Comparison of ENCODE assay signal across 8 cellular contexts in genomic region chr3:52001443-52001974, GRCh38. TPM values are rescaled to one million over a fixed set of nuclear protein-coding genes. Genes with fewer than 3 reads are reported as not detected.
DNase-seq lines count a peak whose midpoint lies in the region; ATAC-seq, FAIRE-seq and TF ChIP-seq lines count a peak whose summit lies in the region.

No MANE protein-coding gene starts in this region.

- ATAC-seq in HG02678 (IDR thresholded peaks at IDR 0.05; ENCODE audit: unreplicated experiment), result peak; percentile 82
- ATAC-seq in HG03025 (IDR thresholded peaks at IDR 0.05; ENCODE audit: low FRiP score, unreplicated experiment), result no peak

- no peak overlapping the region for H3K27ac Mint-ChIP-seq in MCF 10A (ENCODE audit: low read depth, unreplicated experiment)

- no peaks in the 10 kb centered on the region for H3K27me3 Mint-ChIP-seq in MCF 10A (ENCODE audit: insufficient read depth, unreplicated experiment)

- FAIRE-seq in kidney (lab: Jason Lieb, UNC), result no peak

- peak; percentile 98 for TF ChIP-seq CTCF in GM12874 (IDR thresholded peaks at IDR 0.05; ENCODE audit: insufficient read depth, low read depth, low read length)
- peak; percentile 83 for TF ChIP-seq CTCF in WI38 (IDR thresholded peaks at IDR 0.05; ENCODE audit: low read depth, low read length)
- peak; percentile 97 for TF ChIP-seq CTCF in MCF 10A (IDR thresholded peaks at IDR 0.05; ENCODE audit: unreplicated experiment)
- TF ChIP-seq CTCF in kidney (IDR thresholded peaks at IDR 0.05; ENCODE audit: borderline replicate concordance, extremely low read depth, insufficient read depth), result peak; percentile 93

- no peak overlapping the region for H3K27ac ChIP-seq in kidney (ENCODE audit: low read depth in 2 of 2, low read length in 2 of 2)

- intact Hi-C loops in MCF 10A (cut with micrococcal nuclease) (loop anchor here (1.0 to 10.0 kb wide), 5 partner anchors 52 to 336 kb away; no protein-coding TSS in a partner anchor), kidney (cut with DNase I) (loop anchor here (5.0 kb wide), 2 partner anchors 121 to 141 kb away; no protein-coding TSS in a partner anchor)

- POLR2A ChIA-PET in MCF 10A (lab: Yijun Ruan, JAX), result interaction anchor here (0.6 to 4.9 kb wide), 4 partner anchors 52 to 338 kb away, joined by 3 to 34 read pairs (median 6); partner anchors contain the start of gene DUSP7

- BruUV-seq in MCF 10A (replicated peaks; lab: Mats Ljungman, UMichigan), result no TSS peak

- CTCF ChIA-PET in MCF 10A (lab: Yijun Ruan, JAX), result interaction anchor here (0.6 to 8.6 kb wide), 48 partner anchors 10 to 1751 kb away, joined by 3 to 230 read pairs (median 5); partner anchors contain the start of genes ACY1, DUSP7 and TLR9

- DNase-seq in NCI-H2081 (lab: John Stamatoyannopoulos, UW), result peak; percentile 67 to 70
- peak; percentile 77 for DNase-seq in MCF 10A (ENCODE audit: unreplicated experiment)
- peak; percentile 90 for DNase-seq in kidney
- DNase-seq in stimulated activated CD4-positive, alpha-beta T cell treated with anti-CD3 and anti-CD28 coated beads, Interleukin-2, amount 100 ng/mL, for 4 hours (ENCODE audit: low read depth), result peak; percentile 68

- H3K36me3 ChIP-seq in kidney (ENCODE audit: control insufficient read depth in 1 of 2, insufficient read depth in 2 of 2, low read length in 2 of 2), result no peaks in the 10 kb centered on the region

- H3K9me3 ChIP-seq in kidney (ENCODE audit: control insufficient read depth in 1 of 2, low read length in 2 of 2), result no peaks in the 10 kb centered on the region

- peaks cover 8% of the 10 kb centered on the region for H3K4me1 Mint-ChIP-seq in MCF 10A (ENCODE audit: insufficient read depth, unreplicated experiment)

- H3K36me3 Mint-ChIP-seq in MCF 10A (ENCODE audit: insufficient read depth, unreplicated experiment), result no peaks in the 10 kb centered on the region

- H3K9ac ChIP-seq in kidney (ENCODE audit: low read length in 2 of 2), result peak overlapping the region in 1 of 2 donors; percentile 26

- H3K9me3 Mint-ChIP-seq in MCF 10A (ENCODE audit: unreplicated experiment), result no peaks in the 10 kb centered on the region

- no peak overlapping the region for H3K4me3 Mint-ChIP-seq in MCF 10A (ENCODE audit: unreplicated experiment)

- H3K4me3 ChIP-seq in WI38 (ENCODE audit: low read depth, low read length) (no peak overlapping the region), kidney (ENCODE audit: low read length in 2 of 2) (no peak overlapping the region)

- H3K4me1 ChIP-seq in kidney (ENCODE audit: control insufficient read depth in 1 of 2, insufficient read depth in 1 of 2, low read depth in 1 of 2, low read length in 2 of 2), result peaks cover under 1 to 15% of the 10 kb centered on the region in 2 donors

RNA-seq across cellular contexts. Expression of gene RPL29, which starts 5.8 kb away (rescaled TPM):
- 1,551 and 1,602 TPM in 2 replicates for total RNA-seq in MCF 10A (2022)
- 785 TPM for total RNA-seq in kidney
- 1,416 TPM for polyA plus RNA-seq in kidney (ENCODE audit: insufficient read depth, low read depth, low replicate concordance)

RNA-seq across cellular contexts. Expression of gene ACY1, which starts 18.2 kb away (rescaled TPM):
- total RNA-seq in MCF 10A (2022), result 109 and 164 TPM in 2 replicates
- total RNA-seq in kidney, result 68.1 TPM
- 856 TPM for polyA plus RNA-seq in kidney (ENCODE audit: insufficient read depth, low read depth, low replicate concordance)

RNA-seq across cellular contexts. Expression of gene ABHD14A, which starts 26.6 kb away (rescaled TPM):
- 4.0 and 8.1 TPM in 2 replicates for total RNA-seq in MCF 10A (2022)
- 20.7 TPM for total RNA-seq in kidney
- 50.5 TPM for polyA plus RNA-seq in kidney (ENCODE audit: insufficient read depth, low read depth, low replicate concordance)

RNA-seq across cellular contexts. Expression of gene ABHD14B, which starts 27.7 kb away (rescaled TPM):
- total RNA-seq in MCF 10A (2022) (48.9 and 49.8 TPM in 2 replicates), kidney (73.5 TPM)
- 207 TPM for polyA plus RNA-seq in kidney (ENCODE audit: insufficient read depth, low read depth, low replicate concordance)

RNA-seq across cellular contexts. Expression of gene PCBP4, which starts 34.3 kb away (rescaled TPM):
- 26.4 TPM in 2 replicates for total RNA-seq in MCF 10A (2022)
- total RNA-seq in kidney, result 31.7 TPM
- 34.0 TPM for polyA plus RNA-seq in kidney (ENCODE audit: insufficient read depth, low read depth, low replicate concordance)
